In the genomic region with DNA sequence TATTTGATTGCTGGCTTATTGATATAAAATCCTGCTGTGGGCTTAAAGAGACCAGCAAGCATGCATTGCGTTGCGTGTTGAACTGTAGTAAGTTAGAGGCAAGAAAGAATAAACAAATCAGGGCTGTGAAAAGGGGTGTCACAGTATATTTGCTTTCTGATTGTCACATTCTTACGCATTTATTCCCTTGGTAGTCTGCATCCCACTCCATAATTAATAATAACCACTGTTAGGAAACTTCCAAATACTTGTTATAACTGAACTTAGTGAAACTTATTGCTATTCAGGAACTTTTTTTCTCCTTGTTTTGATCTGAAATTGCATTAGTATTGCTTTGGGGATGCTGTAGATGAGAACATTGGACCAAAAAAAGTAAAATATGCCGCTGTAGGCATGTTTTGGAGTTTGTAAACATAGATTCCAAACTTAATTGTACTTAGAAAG, we compare ENCODE assay signal across 9 cellular contexts. TPM values are rescaled to one million over a fixed set of nuclear protein-coding genes. Genes with fewer than 3 reads are reported as not detected.
DNase-seq lines count a peak whose midpoint lies in the region; ATAC-seq, FAIRE-seq and TF ChIP-seq lines count a peak whose summit lies in the region.
"Had no signal": no experiment of that assay in that cellular context is flagged by ENCODE, and none has a peak within 500 bp of the region (broad histone marks: within the 10 kb centered on the region; RNA-seq: fewer than 3 reads in every experiment).

No MANE protein-coding gene starts in this region.

- intact Hi-C loops in lower lobe of right lung (cut with DNase I) (no loop called here), spleen (cut with DNase I; ENCODE audit: low total_unique reads) (no loop called here)

- DNase-seq in brain microvascular endothelial cell (no peak), lower lobe of right lung (no peak), spleen (no peak), GM12892 (ENCODE audit: insufficient read length) (no peak), nucleus accumbens (lab: John Stamatoyannopoulos, UW) (no peak), SW 1271 (lab: John Stamatoyannopoulos, UW) (no peak)

- H3K4me3 ChIP-seq in HUES64 (ENCODE audit: low read length) (peak overlapping the region; percentile 86), brain microvascular endothelial cell (ENCODE audit: low read depth, low read length) (peak overlapping the region; percentile 63), lower lobe of right lung (peak overlapping the region; percentile 67), spleen (peak overlapping the region in 7 of 8 donors; percentile 22 to 70 (median 45))

- peaks cover 54% of the 10 kb centered on the region for H3K4me1 ChIP-seq in HUES64 (ENCODE audit: insufficient read depth, low read length)
- H3K4me1 ChIP-seq in lower lobe of right lung, result peaks cover 5% of the 10 kb centered on the region
- peaks cover 0 to 20% (median 9%) of the 10 kb centered on the region in 6 donors for H3K4me1 ChIP-seq in spleen

- H3K27ac ChIP-seq in HUES64 (ENCODE audit: low read depth, low read length) (peak overlapping the region; percentile 88), brain microvascular endothelial cell (no peak overlapping the region), lower lobe of right lung (peak overlapping the region; percentile 82), spleen (peak overlapping the region in 7 of 8 donors; percentile 19 to 84 (median 75))

- H3K9me3 ChIP-seq in HUES64 (ENCODE audit: insufficient read depth, low read depth, low read length), result no peaks in the 10 kb centered on the region
- H3K9me3 ChIP-seq in lower lobe of right lung, result no peaks in the 10 kb centered on the region
- no peaks in the 10 kb centered on the region for H3K9me3 ChIP-seq in spleen

- H3K27me3 ChIP-seq in HUES64 (ENCODE audit: insufficient read depth, low read length), result no peaks in the 10 kb centered on the region
- no peaks in the 10 kb centered on the region for H3K27me3 ChIP-seq in brain microvascular endothelial cell (replicated peaks)
- H3K27me3 ChIP-seq in lower lobe of right lung (ENCODE audit: low read depth), result peaks cover 7% of the 10 kb centered on the region
- peaks cover 0 to 51% (median 12%) of the 10 kb centered on the region in 7 donors for H3K27me3 ChIP-seq in spleen (replicated peaks in 1 of 7)

- H3K9ac ChIP-seq in HUES64 (ENCODE audit: low read depth, low read length), result peak overlapping the region; percentile 93

- TF ChIP-seq POLR2A in spleen (IDR thresholded peaks at IDR 0.05) (no peak), GM12892 (IDR thresholded peaks at IDR 0.05; ENCODE audit: low read depth, low read length) (no peak)

- no peak for FAIRE-seq in GM12892 (lab: Jason Lieb, UNC)
- FAIRE-seq: keratinocyte had no signal

- 48% methylated on average over 4 of the region's 4 CpGs for WGBS in HUES64
- WGBS in spleen, 5 donors, result 63 to 74% (median 67%) methylated on average over 4 of the region's 4 CpGs

- ATAC-seq in lower lobe of right lung (peak in 1 of 2 donors; percentile 5), HG02970 (IDR thresholded peaks at IDR 0.05; ENCODE audit: low FRiP score, unreplicated experiment) (no peak)

- in situ Hi-C loops in brain microvascular endothelial cell (cut with HindIII; ENCODE audit: low pct_ligation_motif_present, low sequenced_read_pairs), result no loop called here

- no peak for TF ChIP-seq CTCF in brain microvascular endothelial cell (IDR thresholded peaks at IDR 0.05; ENCODE audit: low read depth, low read length, missing control alignments)
- TF ChIP-seq CTCF in lower lobe of right lung (IDR thresholded peaks at IDR 0.05), result no peak
- no peak for TF ChIP-seq CTCF in spleen (IDR thresholded peaks at IDR 0.05 in 8 of 11, conservative IDR thresholded peaks at IDR 0.05 in 3 of 11)

- H3K36me3 ChIP-seq in HUES64 (ENCODE audit: insufficient read depth, low read length), result no peaks in the 10 kb centered on the region
- no peaks in the 10 kb centered on the region for H3K36me3 ChIP-seq in brain microvascular endothelial cell (replicated peaks)
- no peaks in the 10 kb centered on the region for H3K36me3 ChIP-seq in lower lobe of right lung
- no peaks in the 10 kb centered on the region for H3K36me3 ChIP-seq in spleen

RNA-seq across cellular contexts. Expression of a gene that starts 1.7 kb away (rescaled TPM):
- polyA plus RNA-seq in HUES64 (2013, experiment 1 of 2), result 4.8 TPM
- 5.1 TPM for polyA plus RNA-seq in HUES64 (2013, experiment 2 of 2)
- 28.9 TPM for total RNA-seq in lower lobe of right lung
- 10 to 100 TPM in 5 of 7 donors, 1 to 10 TPM in 2; 4.9 to 24.1 (median 13.7) TPM for total RNA-seq in spleen
- 1 to 10 TPM in 1 of 3 donors, under 1 TPM in 2; 0.52 to 1.3 (median 0.80) TPM for polyA plus RNA-seq in spleen
- polyA plus RNA-seq in GM12892 (2012; ENCODE audit: missing spikeins), result not detected
